ENCODE assay signal across 1 cellular context in genomic region chr19:41263042-41263849, GRCh38.
TF ChIP-seq lines count a peak whose summit lies in the region.

No MANE protein-coding gene starts in this region.

TF ChIP-seq in K562, 482 proteins besides CTCF, POLR2A, EP300 and RAD21 (continued from another document and continues in another):
- TF ChIP-seq ILF3 (IDR thresholded peaks at IDR 0.05; ENCODE audit: borderline replicate concordance) (no peak), YY1 (IDR thresholded peaks at IDR 0.05; ENCODE audit: borderline replicate concordance in 1 of 3, control insufficient read depth in 1 of 3, extremely low read depth in 1 of 3, insufficient read depth in 3 of 3, insufficient read length in 1 of 3, insufficient replicate concordance in 2 of 3, low read depth in 1 of 3, low read length in 2 of 3) (peak in 1 of 3 experiments; percentile 50), NCOR1 (IDR thresholded peaks at IDR 0.05) (peak; percentile 20; the same call in 1 of the 2 replicates), KDM2B (CRISPR knock-in tag; IDR thresholded peaks at IDR 0.05) (no peak), ZNF184 (CRISPR knock-in tag; IDR thresholded peaks at IDR 0.05) (no peak), TRIM25 (IDR thresholded peaks at IDR 0.05; ENCODE audit: borderline replicate concordance) (no peak), TCF7L2 (IDR thresholded peaks at IDR 0.05; ENCODE audit: low read depth, low read length) (no peak), HNRNPUL1 (IDR thresholded peaks at IDR 0.05; ENCODE audit: low read length) (no peak), MXI1 (IDR thresholded peaks at IDR 0.05; ENCODE audit: low read depth, low read length) (no peak), NFE2 (IDR thresholded peaks at IDR 0.05; ENCODE audit: low read depth) (no peak), KLF13 (tag; IDR thresholded peaks at IDR 0.05; ENCODE audit: borderline replicate concordance, low read depth) (no peak), SUPT5H (IDR thresholded peaks at IDR 0.05) (peak; percentile 89), BMI1 (IDR thresholded peaks at IDR 0.05; ENCODE audit: low read length) (no peak), GTF2A2 (tag; IDR thresholded peaks at IDR 0.05) (no peak), CREB1 (IDR thresholded peaks at IDR 0.05) (peak; percentile 32; the same call in 1 of the 2 replicates), CREB1 (CRISPR knock-in tag; IDR thresholded peaks at IDR 0.05) (no peak), CBFB (CRISPR knock-in tag; IDR thresholded peaks at IDR 0.05) (peak; percentile 41; the same call in 1 of the 2 replicates), ZBTB40 (IDR thresholded peaks at IDR 0.05) (no peak), ZBTB40 (CRISPR knock-in tag; IDR thresholded peaks at IDR 0.05) (peak; percentile 31; the same call in 1 of the 2 replicates), MAFG (tag; conservative IDR thresholded peaks at IDR 0.05) (no peak), NCOA4 (IDR thresholded peaks at IDR 0.05; ENCODE audit: partially characterized antibody) (no peak), NCOA1 (IDR thresholded peaks at IDR 0.05; ENCODE audit: low read depth) (no peak), RBFOX2 (IDR thresholded peaks at IDR 0.05; ENCODE audit: low read depth, low read length) (peak; percentile 78), KAT7 (CRISPR knock-in tag; IDR thresholded peaks at IDR 0.05; ENCODE audit: borderline replicate concordance) (0 out of 2 replicates have a peak, but pooled peaks have one; percentile 24), ZNF324 (CRISPR knock-in tag; IDR thresholded peaks at IDR 0.05) (no peak), EWSR1 (IDR thresholded peaks at IDR 0.05; ENCODE audit: borderline replicate concordance, low read depth, partially characterized antibody) (no peak), FOXP4 (CRISPR knock-in tag; IDR thresholded peaks at IDR 0.05; ENCODE audit: borderline replicate concordance) (peak; percentile 87; the same call in 1 of the 2 replicates)
- TF ChIP-seq, protein P1, sequence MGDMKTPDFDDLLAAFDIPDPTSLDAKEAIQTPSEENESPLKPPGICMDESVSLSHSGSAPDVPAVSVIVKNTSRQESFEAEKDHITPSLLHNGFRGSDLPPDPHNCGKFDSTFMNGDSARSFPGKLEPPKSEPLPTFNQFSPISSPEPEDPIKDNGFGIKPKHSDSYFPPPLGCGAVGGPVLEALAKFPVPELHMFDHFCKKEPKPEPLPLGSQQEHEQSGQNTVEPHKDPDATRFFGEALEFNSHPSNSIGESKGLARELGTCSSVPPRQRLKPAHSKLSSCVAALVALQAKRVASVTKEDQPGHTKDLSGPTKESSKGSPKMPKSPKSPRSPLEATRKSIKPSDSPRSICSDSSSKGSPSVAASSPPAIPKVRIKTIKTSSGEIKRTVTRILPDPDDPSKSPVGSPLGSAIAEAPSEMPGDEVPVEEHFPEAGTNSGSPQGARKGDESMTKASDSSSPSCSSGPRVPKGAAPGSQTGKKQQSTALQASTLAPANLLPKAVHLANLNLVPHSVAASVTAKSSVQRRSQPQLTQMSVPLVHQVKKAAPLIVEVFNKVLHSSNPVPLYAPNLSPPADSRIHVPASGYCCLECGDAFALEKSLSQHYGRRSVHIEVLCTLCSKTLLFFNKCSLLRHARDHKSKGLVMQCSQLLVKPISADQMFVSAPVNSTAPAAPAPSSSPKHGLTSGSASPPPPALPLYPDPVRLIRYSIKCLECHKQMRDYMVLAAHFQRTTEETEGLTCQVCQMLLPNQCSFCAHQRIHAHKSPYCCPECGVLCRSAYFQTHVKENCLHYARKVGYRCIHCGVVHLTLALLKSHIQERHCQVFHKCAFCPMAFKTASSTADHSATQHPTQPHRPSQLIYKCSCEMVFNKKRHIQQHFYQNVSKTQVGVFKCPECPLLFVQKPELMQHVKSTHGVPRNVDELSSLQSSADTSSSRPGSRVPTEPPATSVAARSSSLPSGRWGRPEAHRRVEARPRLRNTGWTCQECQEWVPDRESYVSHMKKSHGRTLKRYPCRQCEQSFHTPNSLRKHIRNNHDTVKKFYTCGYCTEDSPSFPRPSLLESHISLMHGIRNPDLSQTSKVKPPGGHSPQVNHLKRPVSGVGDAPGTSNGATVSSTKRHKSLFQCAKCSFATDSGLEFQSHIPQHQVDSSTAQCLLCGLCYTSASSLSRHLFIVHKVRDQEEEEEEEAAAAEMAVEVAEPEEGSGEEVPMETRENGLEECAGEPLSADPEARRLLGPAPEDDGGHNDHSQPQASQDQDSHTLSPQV (IDR thresholded peaks at IDR 0.05), result no peak; the same call in 1 of the 2 replicates
- TF ChIP-seq, protein P2, sequence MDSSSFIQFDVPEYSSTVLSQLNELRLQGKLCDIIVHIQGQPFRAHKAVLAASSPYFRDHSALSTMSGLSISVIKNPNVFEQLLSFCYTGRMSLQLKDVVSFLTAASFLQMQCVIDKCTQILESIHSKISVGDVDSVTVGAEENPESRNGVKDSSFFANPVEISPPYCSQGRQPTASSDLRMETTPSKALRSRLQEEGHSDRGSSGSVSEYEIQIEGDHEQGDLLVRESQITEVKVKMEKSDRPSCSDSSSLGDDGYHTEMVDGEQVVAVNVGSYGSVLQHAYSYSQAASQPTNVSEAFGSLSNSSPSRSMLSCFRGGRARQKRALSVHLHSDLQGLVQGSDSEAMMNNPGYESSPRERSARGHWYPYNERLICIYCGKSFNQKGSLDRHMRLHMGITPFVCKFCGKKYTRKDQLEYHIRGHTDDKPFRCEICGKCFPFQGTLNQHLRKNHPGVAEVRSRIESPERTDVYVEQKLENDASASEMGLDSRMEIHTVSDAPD (CRISPR knock-in tag; IDR thresholded peaks at IDR 0.05), result no peak
- TF ChIP-seq, protein P3, sequence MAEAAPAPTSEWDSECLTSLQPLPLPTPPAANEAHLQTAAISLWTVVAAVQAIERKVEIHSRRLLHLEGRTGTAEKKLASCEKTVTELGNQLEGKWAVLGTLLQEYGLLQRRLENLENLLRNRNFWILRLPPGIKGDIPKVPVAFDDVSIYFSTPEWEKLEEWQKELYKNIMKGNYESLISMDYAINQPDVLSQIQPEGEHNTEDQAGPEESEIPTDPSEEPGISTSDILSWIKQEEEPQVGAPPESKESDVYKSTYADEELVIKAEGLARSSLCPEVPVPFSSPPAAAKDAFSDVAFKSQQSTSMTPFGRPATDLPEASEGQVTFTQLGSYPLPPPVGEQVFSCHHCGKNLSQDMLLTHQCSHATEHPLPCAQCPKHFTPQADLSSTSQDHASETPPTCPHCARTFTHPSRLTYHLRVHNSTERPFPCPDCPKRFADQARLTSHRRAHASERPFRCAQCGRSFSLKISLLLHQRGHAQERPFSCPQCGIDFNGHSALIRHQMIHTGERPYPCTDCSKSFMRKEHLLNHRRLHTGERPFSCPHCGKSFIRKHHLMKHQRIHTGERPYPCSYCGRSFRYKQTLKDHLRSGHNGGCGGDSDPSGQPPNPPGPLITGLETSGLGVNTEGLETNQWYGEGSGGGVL (CRISPR knock-in tag; IDR thresholded peaks at IDR 0.05), result no peak
- TF ChIP-seq, protein P4, sequence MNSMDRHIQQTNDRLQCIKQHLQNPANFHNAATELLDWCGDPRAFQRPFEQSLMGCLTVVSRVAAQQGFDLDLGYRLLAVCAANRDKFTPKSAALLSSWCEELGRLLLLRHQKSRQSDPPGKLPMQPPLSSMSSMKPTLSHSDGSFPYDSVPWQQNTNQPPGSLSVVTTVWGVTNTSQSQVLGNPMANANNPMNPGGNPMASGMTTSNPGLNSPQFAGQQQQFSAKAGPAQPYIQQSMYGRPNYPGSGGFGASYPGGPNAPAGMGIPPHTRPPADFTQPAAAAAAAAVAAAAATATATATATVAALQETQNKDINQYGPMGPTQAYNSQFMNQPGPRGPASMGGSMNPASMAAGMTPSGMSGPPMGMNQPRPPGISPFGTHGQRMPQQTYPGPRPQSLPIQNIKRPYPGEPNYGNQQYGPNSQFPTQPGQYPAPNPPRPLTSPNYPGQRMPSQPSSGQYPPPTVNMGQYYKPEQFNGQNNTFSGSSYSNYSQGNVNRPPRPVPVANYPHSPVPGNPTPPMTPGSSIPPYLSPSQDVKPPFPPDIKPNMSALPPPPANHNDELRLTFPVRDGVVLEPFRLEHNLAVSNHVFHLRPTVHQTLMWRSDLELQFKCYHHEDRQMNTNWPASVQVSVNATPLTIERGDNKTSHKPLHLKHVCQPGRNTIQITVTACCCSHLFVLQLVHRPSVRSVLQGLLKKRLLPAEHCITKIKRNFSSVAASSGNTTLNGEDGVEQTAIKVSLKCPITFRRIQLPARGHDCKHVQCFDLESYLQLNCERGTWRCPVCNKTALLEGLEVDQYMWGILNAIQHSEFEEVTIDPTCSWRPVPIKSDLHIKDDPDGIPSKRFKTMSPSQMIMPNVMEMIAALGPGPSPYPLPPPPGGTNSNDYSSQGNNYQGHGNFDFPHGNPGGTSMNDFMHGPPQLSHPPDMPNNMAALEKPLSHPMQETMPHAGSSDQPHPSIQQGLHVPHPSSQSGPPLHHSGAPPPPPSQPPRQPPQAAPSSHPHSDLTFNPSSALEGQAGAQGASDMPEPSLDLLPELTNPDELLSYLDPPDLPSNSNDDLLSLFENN (IDR thresholded peaks at IDR 0.05; ENCODE audit: low read depth in 2 of 2, low read length in 2 of 2), result no peak
